In genomic region chr13:24683370-24683769, GRCh38 we compare ENCODE assay signal across 14 cellular contexts. TPM values are rescaled to one million over a fixed set of nuclear protein-coding genes. Genes with fewer than 3 reads are reported as not detected.
"Had no signal": no experiment of that assay in that cellular context is flagged by ENCODE, and none has a peak within 500 bp of the region (broad histone marks: within the 10 kb centered on the region; RNA-seq: fewer than 3 reads in every experiment).

No MANE protein-coding gene starts in this region.

- H3K4me3 Mint-ChIP-seq: activated CD8-positive, alpha-beta T cell treated with anti-CD3 and anti-CD28 coated beads for 36 hours; activated T-cell treated with anti-CD3 and anti-CD28 coated beads, Interleukin-2, amount 50 U/mL, for 4 hours; nephron; WTC11 had no signal

- H3K36me3 Mint-ChIP-seq: WTC11 had no signal

- H3K4me1 ChIP-seq: prostate gland, upper lobe of right lung had no signal

- H3K27ac ChIP-seq: left lung, prostate gland, spleen, stomach, testis, upper lobe of right lung had no signal

- H3K27ac Mint-ChIP-seq: activated CD8-positive, alpha-beta T cell treated with anti-CD3 and anti-CD28 coated beads for 36 hours; T-helper 17 cell; WTC11 had no signal

- H3K4me3 ChIP-seq: body of pancreas, left lung, prostate gland, spleen, stomach, testis, upper lobe of right lung had no signal

- H3K9me3 Mint-ChIP-seq: activated CD8-positive, alpha-beta T cell treated with anti-CD3 and anti-CD28 coated beads for 36 hours; activated T-cell treated with anti-CD3 and anti-CD28 coated beads, Interleukin-2, amount 50 U/mL, for 4 hours; nephron; WTC11 had no signal

- H3K9me3 ChIP-seq: body of pancreas, left lung, prostate gland, spleen, stomach, testis, upper lobe of right lung had no signal

- DNase-seq: occipital lobe had no signal

- H3K27me3 ChIP-seq: testis had no signal

- H3K36me3 ChIP-seq: left lung, prostate gland, spleen, stomach, upper lobe of right lung had no signal

RNA-seq across cellular contexts. Expression of gene ATP12A, which starts 3.2 kb away (rescaled TPM):
- total RNA-seq: right cardiac atrium, spleen, stomach, T-helper 17 cell, upper lobe of right lung had no signal
- polyA plus RNA-seq: right cardiac atrium, spleen had no signal
